In genomic region chr2:10119027-10119325, GRCh38 we compare ENCODE assay signal across 29 cellular contexts. TPM values are rescaled to one million over a fixed set of nuclear protein-coding genes. Genes with fewer than 3 reads are reported as not detected.
DNase-seq lines count a peak whose midpoint lies in the region; ATAC-seq, FAIRE-seq and TF ChIP-seq lines count a peak whose summit lies in the region.
"Had no signal": no experiment of that assay in that cellular context is flagged by ENCODE, and none has a peak within 500 bp of the region (broad histone marks: within the 10 kb centered on the region; RNA-seq: fewer than 3 reads in every experiment).

No MANE protein-coding gene starts in this region.

- H2AFZ ChIP-seq in OCI-LY7 (ENCODE audit: low read length): no peak overlapping the region
- H2AFZ ChIP-seq: neural progenitor cell had no signal

- no peak overlapping the region for H3K4me3 ChIP-seq in OCI-LY7 (ENCODE audit: low read depth, low read length, poor library complexity, severe bottlenecking)
- H3K4me3 ChIP-seq in Peyer's patch: no peak overlapping the region
- H3K4me3 ChIP-seq: ascending aorta, BLaER1, cardiac muscle cell, colonic mucosa, neural progenitor cell, suprapubic skin, upper lobe of right lung had no signal

- H3K9me3 ChIP-seq in OCI-LY7 (ENCODE audit: low read length) (no peaks in the 10 kb centered on the region), Peyer's patch (no peaks in the 10 kb centered on the region)
- H3K9me3 ChIP-seq: ascending aorta, BLaER1, colonic mucosa, SK-N-SH, suprapubic skin, upper lobe of right lung had no signal

- CTCF ChIA-PET in OCI-LY7 (lab: Charles Lee; ENCODE audit: unreplicated experiment): no interaction called here

- no peaks in the 10 kb centered on the region for H3K27me3 Mint-ChIP-seq in activated naive CD8-positive, alpha-beta T cell treated with anti-CD3 and anti-CD28 coated beads, Interleukin-2, amount 10 ng/mL, durations not matched to agents 7 days and 5 days
- peaks cover 9% of the 10 kb centered on the region for H3K27me3 Mint-ChIP-seq in activated naive CD8-positive, alpha-beta T cell treated with anti-CD3 and anti-CD28 coated beads for 36 hours
- H3K27me3 Mint-ChIP-seq in immature natural killer cell (ENCODE audit: low read depth in 3 of 3) (peaks cover 4 to 15% (median 10%) of the 10 kb centered on the region in 3 donors), type B pancreatic cell (no peaks in the 10 kb centered on the region)

- no peak for FAIRE-seq in urothelium cell line (lab: Jason Lieb, UNC)
- FAIRE-seq: G401.6, small intestine had no signal

- intact Hi-C loops in OCI-LY7 (cut with micrococcal nuclease; ENCODE audit: unreplicated experiment): no loop called here

- peak overlapping the region; percentile 69 for H3K4me2 ChIP-seq in OCI-LY7 (ENCODE audit: low read length)
- H3K4me2 ChIP-seq: neural progenitor cell had no signal

- TF ChIP-seq CTCF in OCI-LY7 (conservative IDR thresholded peaks at IDR 0.05; ENCODE audit: low read length) (no peak), type B pancreatic cell (conservative IDR thresholded peaks at IDR 0.05) (no peak), Peyer's patch (IDR thresholded peaks at IDR 0.05) (no peak)

- no peaks in the 10 kb centered on the region for H3K9me3 Mint-ChIP-seq in activated naive CD8-positive, alpha-beta T cell treated with anti-CD3 and anti-CD28 coated beads, Interleukin-2, amount 10 ng/mL, durations not matched to agents 7 days and 5 days
- no peaks in the 10 kb centered on the region for H3K9me3 Mint-ChIP-seq in activated naive CD8-positive, alpha-beta T cell treated with anti-CD3 and anti-CD28 coated beads for 36 hours
- H3K9me3 Mint-ChIP-seq in immature natural killer cell (no peaks in the 10 kb centered on the region), type B pancreatic cell (no peaks in the 10 kb centered on the region)
- H3K9me3 Mint-ChIP-seq: HFFc6; neural progenitor cell; T-helper 1 cell treated with Interleukin-12 subunit alpha and Interleukin-12 subunit beta and Interleukin-4 antibody, amounts not matched to agents 30 μg/mL and 1 μg/mL, for 36 hours had no signal

- H3K36me3 ChIP-seq in OCI-LY7 (ENCODE audit: insufficient read depth, low read length) (peaks cover 30% of the 10 kb centered on the region), Peyer's patch (no peaks in the 10 kb centered on the region)
- H3K36me3 ChIP-seq: ascending aorta, BLaER1, cardiac muscle cell, colonic mucosa, neural progenitor cell, suprapubic skin, upper lobe of right lung had no signal

- H3K9me2 ChIP-seq in OCI-LY7 (ENCODE audit: insufficient read depth, low read length): no peaks in the 10 kb centered on the region
- H3K9me2 ChIP-seq: SK-N-SH had no signal

- no TSS peak for BruUV-seq in OCI-LY7 (replicated peaks; lab: Mats Ljungman, UMichigan)

- peaks cover 15% of the 10 kb centered on the region for H3K36me3 Mint-ChIP-seq in activated naive CD8-positive, alpha-beta T cell treated with anti-CD3 and anti-CD28 coated beads, Interleukin-2, amount 10 ng/mL, durations not matched to agents 7 days and 5 days
- peaks cover 28% of the 10 kb centered on the region for H3K36me3 Mint-ChIP-seq in activated naive CD8-positive, alpha-beta T cell treated with anti-CD3 and anti-CD28 coated beads for 36 hours
- no peaks in the 10 kb centered on the region for H3K36me3 Mint-ChIP-seq in immature natural killer cell
- H3K36me3 Mint-ChIP-seq in type B pancreatic cell: no peaks in the 10 kb centered on the region
- H3K36me3 Mint-ChIP-seq: activated naive CD8-positive, alpha-beta T cell; neural progenitor cell had no signal

- H3K4me3 Mint-ChIP-seq in activated naive CD8-positive, alpha-beta T cell treated with anti-CD3 and anti-CD28 coated beads, Interleukin-2, amount 10 ng/mL, durations not matched to agents 7 days and 5 days: peak overlapping the region; percentile 16
- H3K4me3 Mint-ChIP-seq in activated naive CD8-positive, alpha-beta T cell treated with anti-CD3 and anti-CD28 coated beads for 36 hours: no peak overlapping the region
- peak overlapping the region in 3 of 5 donors; percentile 9 to 57 (median 30) for H3K4me3 Mint-ChIP-seq in immature natural killer cell
- H3K4me3 Mint-ChIP-seq in type B pancreatic cell: peak overlapping the region; percentile 42
- H3K4me3 Mint-ChIP-seq: activated naive CD8-positive, alpha-beta T cell; HFFc6 had no signal

- H3K27ac ChIP-seq in OCI-LY7 (ENCODE audit: low read depth, low read length, poor library complexity, severe bottlenecking) (peak overlapping the region; percentile 91), Peyer's patch (no peak overlapping the region)
- H3K27ac ChIP-seq: BLaER1, cardiac muscle cell, neural progenitor cell, suprapubic skin had no signal

- no peak for TF ChIP-seq POLR2A in Peyer's patch (IDR thresholded peaks at IDR 0.05)

- peaks cover 22% of the 10 kb centered on the region for H3K4me1 Mint-ChIP-seq in activated naive CD8-positive, alpha-beta T cell treated with anti-CD3 and anti-CD28 coated beads, Interleukin-2, amount 10 ng/mL, durations not matched to agents 7 days and 5 days
- H3K4me1 Mint-ChIP-seq in activated naive CD8-positive, alpha-beta T cell treated with anti-CD3 and anti-CD28 coated beads for 36 hours: peaks cover 16% of the 10 kb centered on the region
- H3K4me1 Mint-ChIP-seq in immature natural killer cell: peaks cover 40 to 45% of the 10 kb centered on the region in 2 donors
- peaks cover 19% of the 10 kb centered on the region for H3K4me1 Mint-ChIP-seq in type B pancreatic cell (ENCODE audit: unreplicated experiment)

- H3K27me3 ChIP-seq in Peyer's patch: peaks cover 0 to 5% of the 10 kb centered on the region in 2 donors
- H3K27me3 ChIP-seq: BLaER1, colonic mucosa had no signal

- no peak for DNase-seq in activated naive CD8-positive, alpha-beta T cell treated with anti-CD3 and anti-CD28 coated beads, Interleukin-2, amount 10 ng/mL, durations not matched to agents 7 days and 5 days
- DNase-seq in activated naive CD8-positive, alpha-beta T cell treated with anti-CD3 and anti-CD28 coated beads for 36 hours: no peak
- DNase-seq in OCI-LY7 (ENCODE audit: low spot score): no peak
- no peak for DNase-seq in immature natural killer cell
- DNase-seq in type B pancreatic cell (ENCODE audit: extremely low spot score, unreplicated experiment): no peak
- DNase-seq in urothelium cell line (ENCODE audit: low spot score): no peak
- no peak for DNase-seq in Peyer's patch
- DNase-seq in D341Med (ENCODE audit: low spot score): no peak
- DNase-seq: colonic mucosa; COR-L47; effector CD8-positive, alpha-beta T cell; HFFc6; hippocampal formation; NCI-H1694; NCI-H446; NCI-H748 treated with DMSO at 0.1 percent for 48 hours; SK-N-SH; small intestine; stimulated activated naive CD4-positive, alpha-beta T cell treated with Interleukin-2 at 50 U/mL for 16 hours; upper lobe of right lung had no signal

- peaks cover 46% of the 10 kb centered on the region for H3K79me2 ChIP-seq in OCI-LY7 (ENCODE audit: insufficient read depth, low read depth, low read length)

- H3K4me1 ChIP-seq in OCI-LY7 (ENCODE audit: insufficient read depth, low read length, poor library complexity, severe bottlenecking) (peaks cover 29% of the 10 kb centered on the region), Peyer's patch (peaks cover 0 to 35% (median 16%) of the 10 kb centered on the region in 4 donors)

- POLR2A ChIA-PET in activated naive CD8-positive, alpha-beta T cell treated with anti-CD3 and anti-CD28 coated beads, Interleukin-2, amount 10 ng/mL, durations not matched to agents 7 days and 5 days (lab: Charles Lee): interaction anchor here (0.6 to 2.4 kb wide), 5 partner anchors 9 to 449 kb away, joined by 3 to 7 read pairs (median 4); partner anchors contain the start of genes CYS1 and ODC1
- POLR2A ChIA-PET in OCI-LY7 (lab: Charles Lee): interaction anchor here (1.0 to 1.9 kb wide), 7 partner anchors 10 to 148 kb away, joined by 4 to 9 read pairs (median 6); no protein-coding TSS in a partner anchor

- no peak for ATAC-seq in activated naive CD8-positive, alpha-beta T cell treated with anti-CD3 and anti-CD28 coated beads, Interleukin-2, amount 10 ng/mL, durations not matched to agents 7 days and 5 days (ENCODE audit: low read depth)
- ATAC-seq: activated CD4-positive, CD25-positive, alpha-beta regulatory T cell treated with anti-CD3 and anti-CD28 coated beads, Interleukin-2, amount 50 U/mL, for 24 hours; upper lobe of right lung had no signal

- peaks cover 9% of the 10 kb centered on the region; the same call in 1 of the 2 replicates for H4K20me1 ChIP-seq in OCI-LY7 (ENCODE audit: insufficient read depth, low read length)

- H3K27ac Mint-ChIP-seq in activated naive CD8-positive, alpha-beta T cell treated with anti-CD3 and anti-CD28 coated beads, Interleukin-2, amount 10 ng/mL, durations not matched to agents 7 days and 5 days: no peak overlapping the region
- H3K27ac Mint-ChIP-seq in activated naive CD8-positive, alpha-beta T cell treated with anti-CD3 and anti-CD28 coated beads for 36 hours: no peak overlapping the region
- H3K27ac Mint-ChIP-seq in immature natural killer cell (peak overlapping the region in 2 of 6 donors; percentile 43 to 90), type B pancreatic cell (no peak overlapping the region)
- H3K27ac Mint-ChIP-seq: activated naive CD8-positive, alpha-beta T cell; neural progenitor cell had no signal

RNA-seq across cellular contexts. Expression of gene RRM2, which starts 3.6 kb away (rescaled TPM):
- 100 to 1,000 TPM; 320 to 355 TPM for total RNA-seq in activated naive CD8-positive, alpha-beta T cell treated with anti-CD3 and anti-CD28 coated beads, Interleukin-2, amount 10 ng/mL, durations not matched to agents 7 days and 5 days
- total RNA-seq in activated naive CD8-positive, alpha-beta T cell treated with anti-CD3 and anti-CD28 coated beads for 36 hours: 100 to 1,000 TPM; 414 to 424 TPM
- 181 and 222 TPM in 2 replicates for total RNA-seq in OCI-LY7 (2014; rRNA removed; shearing (Covaris generic))
- total RNA-seq in OCI-LY7 (2022) (313 and 324 TPM in 2 replicates), type B pancreatic cell (ENCODE audit: low replicate concordance) (50.7 and 109 TPM in 2 replicates), Peyer's patch (100 to 1,000 TPM in 1 of 4 donors, 10 to 100 TPM in 2, 1 to 10 TPM in 1; 6.7 to 139 (median 20.5) TPM)
- 10 to 100 TPM in 1 of 3 donors, 1 to 10 TPM in 2; 4.9 to 11.3 (median 9.8) TPM for polyA plus RNA-seq in immature natural killer cell
- total RNA-seq: ascending aorta had no signal

RNA-seq across cellular contexts. Expression of gene CYS1, which starts 38.8 kb away (rescaled TPM):
- under 1 TPM; 0.11 to 0.14 TPM for total RNA-seq in activated naive CD8-positive, alpha-beta T cell treated with anti-CD3 and anti-CD28 coated beads, Interleukin-2, amount 10 ng/mL, durations not matched to agents 7 days and 5 days
- not detected for total RNA-seq in activated naive CD8-positive, alpha-beta T cell treated with anti-CD3 and anti-CD28 coated beads for 36 hours
- not detected in 2 replicates for total RNA-seq in OCI-LY7 (2014; rRNA removed; shearing (Covaris generic))
- total RNA-seq in OCI-LY7 (2022) (0.17 and 0.68 TPM in 2 replicates), type B pancreatic cell (ENCODE audit: low replicate concordance) (0.79 and 0.94 TPM in 2 replicates), Peyer's patch (1 to 10 TPM in 3 of 4 donors, not detected in 1; 1.3 to 5.8 (median 1.6) TPM)
- not detected for polyA plus RNA-seq in immature natural killer cell
